ENCODE assay signal across 1 cellular context in genomic region chr7:110010379-110010778, GRCh38.
TF ChIP-seq lines count a peak whose summit lies in the region.

No MANE protein-coding gene starts in this region.

TF ChIP-seq in HepG2, 621 proteins besides CTCF, POLR2A, EP300 and RAD21:
- TF ChIP-seq ARID3A (IDR thresholded peaks at IDR 0.05; ENCODE audit: low read depth, low read length): no peak
